27 cellular contexts compared by ENCODE assay signal in the genomic region with DNA sequence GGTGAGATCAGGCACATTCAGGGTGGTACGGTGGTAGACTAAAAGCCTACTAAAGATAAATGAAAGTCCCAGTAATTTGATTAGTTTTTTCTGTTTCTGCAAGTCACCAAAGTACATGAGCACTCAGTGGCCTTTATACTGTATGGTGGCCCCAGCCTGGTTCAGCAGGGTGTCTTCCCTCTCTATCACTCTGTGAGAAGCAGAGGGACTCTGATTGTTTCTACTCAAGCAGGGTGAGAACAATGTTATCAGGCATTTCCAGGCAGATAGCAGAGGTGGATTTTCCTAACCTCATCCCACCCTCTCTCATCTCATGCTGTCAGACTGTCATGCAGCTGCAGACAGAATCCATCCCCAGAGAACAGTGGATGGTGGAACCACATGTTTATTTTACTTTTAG.
"Had no signal": no experiment of that assay in that cellular context is flagged by ENCODE, and none has a peak within 500 bp of the region (broad histone marks: within the 10 kb centered on the region; RNA-seq: fewer than 3 reads in every experiment).

No MANE protein-coding gene starts in this region.

- H3K27me3 Mint-ChIP-seq: activated CD8-positive, alpha-beta T cell treated with anti-CD3 and anti-CD28 coated beads for 36 hours had no signal

- H3K4me1 Mint-ChIP-seq: T-helper 17 cell had no signal

- H3K36me3 ChIP-seq: adrenal gland, SJCRH30 had no signal

- H3K27me3 ChIP-seq: adrenal gland, SJCRH30 had no signal

- H3K27ac Mint-ChIP-seq: activated CD8-positive, alpha-beta T cell treated with anti-CD3 and anti-CD28 coated beads for 36 hours; activated naive CD8-positive, alpha-beta T cell treated with anti-CD3 and anti-CD28 coated beads, Interleukin-2, amount 10 ng/mL, durations not matched to agents 7 days and 5 days; activated T-cell treated with anti-CD3 and anti-CD28 coated beads, Interleukin-2, amount 50 U/mL, for 72 hours; activated T-helper 2 cell treated with anti-CD3 and anti-CD28 coated beads, Interferon-gamma antibody, Interleukin-2, Interleukin-4, amounts not matched to agents 10 μg/mL and 5 μg/mL and 100 μg/mL, durations not matched to agents 14 hours and 24 hours and 36 hours; T-helper 17 cell had no signal

- H3K9me3 Mint-ChIP-seq: activated CD8-positive, alpha-beta T cell treated with anti-CD3 and anti-CD28 coated beads for 36 hours; activated naive CD8-positive, alpha-beta T cell treated with anti-CD3 and anti-CD28 coated beads, Interleukin-2, amount 10 ng/mL, durations not matched to agents 7 days and 5 days; activated T-cell treated with anti-CD3 and anti-CD28 coated beads, Interleukin-2, amount 50 U/mL, for 72 hours; activated T-helper 2 cell treated with anti-CD3 and anti-CD28 coated beads, Interferon-gamma antibody, Interleukin-2, Interleukin-4, amounts not matched to agents 10 μg/mL and 5 μg/mL and 100 μg/mL, durations not matched to agents 14 hours and 24 hours and 36 hours had no signal

- H3K36me3 Mint-ChIP-seq: activated naive CD8-positive, alpha-beta T cell treated with anti-CD3 and anti-CD28 coated beads, Interleukin-2, amount 10 ng/mL, durations not matched to agents 7 days and 5 days had no signal

- H3K27ac ChIP-seq: adrenal gland, RWPE1, SJCRH30 had no signal

- ATAC-seq: activated CD8-positive, alpha-beta T cell treated with anti-CD3 and anti-CD28 coated beads for 36 hours; activated T-cell treated with anti-CD3 and anti-CD28 coated beads, Interleukin-2, amount 50 U/mL, for 72 hours; Panc1; T-helper 17 cell had no signal

- H3K4me3 Mint-ChIP-seq: activated CD8-positive, alpha-beta T cell treated with anti-CD3 and anti-CD28 coated beads for 36 hours; activated naive CD8-positive, alpha-beta T cell treated with anti-CD3 and anti-CD28 coated beads, Interleukin-2, amount 10 ng/mL, durations not matched to agents 7 days and 5 days; activated T-cell treated with anti-CD3 and anti-CD28 coated beads, Interleukin-2, amount 50 U/mL, for 72 hours; T-helper 17 cell had no signal

- H3K9me3 ChIP-seq: SJCRH30 had no signal

- DNase-seq: activated CD4-positive, alpha-beta T cell treated with anti-CD3 and anti-CD28 coated beads for 4 hours; activated CD8-positive, alpha-beta memory T cell treated with anti-CD3 and anti-CD28 coated beads, Interleukin-2, amount 50 U/mL, for 4 hours; activated CD8-positive, alpha-beta T cell treated with anti-CD3 and anti-CD28 coated beads for 36 hours; activated gamma-delta T cell treated with Interleukin-2 at 50 U/mL for 16 hours; activated naive CD4-positive, alpha-beta T cell treated with anti-CD3 and anti-CD28 coated beads, Interleukin-2, amount 50 U/mL, for 16 hours; activated naive CD8-positive, alpha-beta T cell treated with anti-CD3 and anti-CD28 coated beads, Interleukin-2, amount 10 ng/mL, durations not matched to agents 7 days and 5 days; activated T-cell treated with anti-CD3 and anti-CD28 coated beads, Interleukin-2, amount 50 U/mL, for 72 hours; adrenal gland; anterior cingulate cortex; cerebellar nuclear complex; Karpas-422; MM.1S; NCI-H1105; NCI-H1436; NCI-H187 treated with DMSO at 0.1 percent for 48 hours; NCI-H2081 treated with DMSO at 0.1 percent for 48 hours; NCI-H2171; NCI-H2227 treated with DMSO at 0.1 percent for 48 hours; NCI-H526; NCI-H774; Right ventricle myocardium superior; SJCRH30; T-helper 17 cell; T-helper 9 cell had no signal

- H3K4me3 ChIP-seq: adrenal gland, SJCRH30 had no signal

- H3K4me1 ChIP-seq: adrenal gland had no signal
